In the genomic region with DNA sequence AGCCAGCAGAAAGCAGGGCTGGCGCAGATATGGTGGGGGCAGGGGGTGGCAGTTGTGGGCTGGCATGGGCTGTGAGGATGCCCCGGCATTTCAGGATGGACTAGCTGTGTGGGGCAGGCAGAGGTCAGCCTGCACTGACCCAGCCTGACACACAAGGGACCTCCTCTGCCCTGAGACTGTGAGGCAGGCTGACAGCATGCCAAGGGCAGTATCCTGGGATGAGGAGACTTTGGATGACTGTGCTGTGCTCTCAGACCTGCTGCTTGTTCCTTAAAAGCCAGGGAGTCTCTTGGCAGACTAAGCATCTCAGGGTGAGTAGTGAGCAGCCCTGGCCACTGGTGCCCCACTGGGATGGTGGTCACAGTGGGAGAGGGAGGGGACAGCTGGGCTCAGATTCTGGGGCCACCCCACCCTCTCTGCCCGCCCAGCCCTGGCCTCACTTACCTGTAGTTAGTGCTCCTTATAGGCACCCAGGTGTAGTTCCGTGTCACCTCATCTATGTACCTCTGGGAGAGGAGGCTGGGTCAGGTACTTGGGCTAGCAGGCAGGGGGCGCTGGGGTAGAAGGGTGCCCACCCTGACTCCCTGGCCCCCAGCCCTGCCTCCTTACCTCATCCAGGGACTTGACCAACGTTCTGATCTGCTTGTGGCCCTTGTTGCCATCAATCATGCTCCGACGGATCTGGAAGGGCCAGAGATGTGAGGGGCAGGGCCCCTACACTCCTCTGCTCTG, we compare ENCODE assay signal across 2 cellular contexts.
TF ChIP-seq lines count a peak whose summit lies in the region.

No MANE protein-coding gene starts in this region.

TF ChIP-seq in GM23338, 12 proteins besides CTCF, POLR2A, EP300 and RAD21:
- no peak for TF ChIP-seq NANOG (IDR thresholded peaks at IDR 0.05; ENCODE audit: borderline replicate concordance)
TF ChIP-seq in GM23338: peak in this region for 0.

TF ChIP-seq in SK-N-SH, 30 proteins besides CTCF, POLR2A, EP300 and RAD21:
- TF ChIP-seq POLR2AphosphoS5 (IDR thresholded peaks at IDR 0.05; ENCODE audit: low read depth, low read length) (no peak), RCOR1 (IDR thresholded peaks at IDR 0.05; ENCODE audit: low read length) (no peak), EZH2phosphoT487 (IDR thresholded peaks at IDR 0.05; ENCODE audit: borderline replicate concordance, low read depth) (no peak), MXI1 (IDR thresholded peaks at IDR 0.05; ENCODE audit: low read depth, low read length) (no peak), TAF1 (IDR thresholded peaks at IDR 0.05; ENCODE audit: borderline replicate concordance, low read depth, low read length) (no peak), RXRA (IDR thresholded peaks at IDR 0.05; ENCODE audit: borderline replicate concordance, low read depth) (no peak), GATA2 (CRISPR knock-in tag; IDR thresholded peaks at IDR 0.05) (no peak)
- TF ChIP-seq, protein P1, sequence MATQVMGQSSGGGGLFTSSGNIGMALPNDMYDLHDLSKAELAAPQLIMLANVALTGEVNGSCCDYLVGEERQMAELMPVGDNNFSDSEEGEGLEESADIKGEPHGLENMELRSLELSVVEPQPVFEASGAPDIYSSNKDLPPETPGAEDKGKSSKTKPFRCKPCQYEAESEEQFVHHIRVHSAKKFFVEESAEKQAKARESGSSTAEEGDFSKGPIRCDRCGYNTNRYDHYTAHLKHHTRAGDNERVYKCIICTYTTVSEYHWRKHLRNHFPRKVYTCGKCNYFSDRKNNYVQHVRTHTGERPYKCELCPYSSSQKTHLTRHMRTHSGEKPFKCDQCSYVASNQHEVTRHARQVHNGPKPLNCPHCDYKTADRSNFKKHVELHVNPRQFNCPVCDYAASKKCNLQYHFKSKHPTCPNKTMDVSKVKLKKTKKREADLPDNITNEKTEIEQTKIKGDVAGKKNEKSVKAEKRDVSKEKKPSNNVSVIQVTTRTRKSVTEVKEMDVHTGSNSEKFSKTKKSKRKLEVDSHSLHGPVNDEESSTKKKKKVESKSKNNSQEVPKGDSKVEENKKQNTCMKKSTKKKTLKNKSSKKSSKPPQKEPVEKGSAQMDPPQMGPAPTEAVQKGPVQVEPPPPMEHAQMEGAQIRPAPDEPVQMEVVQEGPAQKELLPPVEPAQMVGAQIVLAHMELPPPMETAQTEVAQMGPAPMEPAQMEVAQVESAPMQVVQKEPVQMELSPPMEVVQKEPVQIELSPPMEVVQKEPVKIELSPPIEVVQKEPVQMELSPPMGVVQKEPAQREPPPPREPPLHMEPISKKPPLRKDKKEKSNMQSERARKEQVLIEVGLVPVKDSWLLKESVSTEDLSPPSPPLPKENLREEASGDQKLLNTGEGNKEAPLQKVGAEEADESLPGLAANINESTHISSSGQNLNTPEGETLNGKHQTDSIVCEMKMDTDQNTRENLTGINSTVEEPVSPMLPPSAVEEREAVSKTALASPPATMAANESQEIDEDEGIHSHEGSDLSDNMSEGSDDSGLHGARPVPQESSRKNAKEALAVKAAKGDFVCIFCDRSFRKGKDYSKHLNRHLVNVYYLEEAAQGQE (IDR thresholded peaks at IDR 0.05; ENCODE audit: low read depth, low read length): no peak
- TF ChIP-seq, protein P2, sequence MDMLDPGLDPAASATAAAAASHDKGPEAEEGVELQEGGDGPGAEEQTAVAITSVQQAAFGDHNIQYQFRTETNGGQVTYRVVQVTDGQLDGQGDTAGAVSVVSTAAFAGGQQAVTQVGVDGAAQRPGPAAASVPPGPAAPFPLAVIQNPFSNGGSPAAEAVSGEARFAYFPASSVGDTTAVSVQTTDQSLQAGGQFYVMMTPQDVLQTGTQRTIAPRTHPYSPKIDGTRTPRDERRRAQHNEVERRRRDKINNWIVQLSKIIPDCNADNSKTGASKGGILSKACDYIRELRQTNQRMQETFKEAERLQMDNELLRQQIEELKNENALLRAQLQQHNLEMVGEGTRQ (IDR thresholded peaks at IDR 0.05; ENCODE audit: borderline replicate concordance, low read depth, low read length): no peak
TF ChIP-seq in SK-N-SH: peak in this region for 0.
